Comparison of ENCODE assay signal across 3 cellular contexts in genomic region chr9:20636883-20637440, GRCh38.
A peak's percentile ranks its signal among the peaks of the same experiment; 100 is the strongest.
TF ChIP-seq lines count a peak whose summit lies in the region.

No MANE protein-coding gene starts in this region.

TF ChIP-seq in HEK293, 187 proteins besides CTCF, POLR2A, EP300 and RAD21 (continued from another document and continues in another):
- TF ChIP-seq ZNF610 (tag by site-specific recombination; IDR thresholded peaks at IDR 0.05; ENCODE audit: borderline replicate concordance): no peak
- TF ChIP-seq ZNF600 (tag by site-specific recombination; IDR thresholded peaks at IDR 0.05): no peak
- peak; percentile 36; the same call in 1 of the 2 replicates for TF ChIP-seq ZNF335 (tag by site-specific recombination; conservative IDR thresholded peaks at IDR 0.05)
- TF ChIP-seq ZNF248 (tag by site-specific recombination; IDR thresholded peaks at IDR 0.05): no peak
- TF ChIP-seq ZSCAN5A (tag by site-specific recombination; IDR thresholded peaks at IDR 0.05): no peak
- no peak for TF ChIP-seq ZNF645 (tag by site-specific recombination; IDR thresholded peaks at IDR 0.05)
- TF ChIP-seq ZNF404 (tag by site-specific recombination; IDR thresholded peaks at IDR 0.05): no peak
- no peak for TF ChIP-seq ZNF121 (tag by site-specific recombination; IDR thresholded peaks at IDR 0.05)
- TF ChIP-seq ZNF518A (tag by site-specific recombination; conservative IDR thresholded peaks at IDR 0.05; ENCODE audit: low read depth): no peak
- TF ChIP-seq BCL11B (tag by site-specific recombination; IDR thresholded peaks at IDR 0.05; ENCODE audit: low read depth): no peak

TF ChIP-seq in SK-N-SH, 30 proteins besides CTCF, POLR2A, EP300 and RAD21 (continued from another document):
- no peak for TF ChIP-seq SMC3 (IDR thresholded peaks at IDR 0.05; ENCODE audit: low read depth, low read length)
- peak; percentile 25; the same call in 1 of the 2 replicates for TF ChIP-seq JUND (IDR thresholded peaks at IDR 0.05)
- TF ChIP-seq IRF3 (IDR thresholded peaks at IDR 0.05; ENCODE audit: low read depth, low read length): no peak

TF ChIP-seq in neural cell, 6 proteins besides CTCF, POLR2A, EP300 and RAD21 (continued from another document):
- no peak for TF ChIP-seq EZH2 (IDR thresholded peaks at IDR 0.05; ENCODE audit: borderline replicate concordance, insufficient read depth, low read length, poor library complexity, severe bottlenecking)
- TF ChIP-seq POLR2AphosphoS5 (IDR thresholded peaks at IDR 0.05): no peak
- no peak for TF ChIP-seq REST (IDR thresholded peaks at IDR 0.05; ENCODE audit: borderline replicate concordance)
